ENCODE assay signal across 12 cellular contexts in the genomic region with DNA sequence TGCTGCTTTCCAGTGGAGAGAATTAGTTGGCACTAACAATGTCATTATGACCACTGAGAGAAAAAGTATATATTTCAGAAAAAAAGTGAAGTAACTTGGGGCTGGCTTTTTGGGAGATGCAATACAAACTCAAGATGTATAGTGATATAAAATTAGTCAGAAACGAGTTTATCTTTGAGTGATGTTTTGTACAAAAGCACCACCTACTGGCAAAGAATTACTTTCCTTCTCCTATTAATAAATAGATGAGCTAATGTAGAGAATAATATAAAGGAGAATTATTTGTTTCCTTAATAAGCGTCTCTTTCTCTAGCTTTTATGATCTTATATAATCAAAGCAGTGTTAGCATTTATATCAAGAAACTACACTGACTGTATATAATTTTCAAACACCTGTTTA.
DNase-seq lines count a peak whose midpoint lies in the region; ATAC-seq, FAIRE-seq and TF ChIP-seq lines count a peak whose summit lies in the region.
"Had no signal": no experiment of that assay in that cellular context is flagged by ENCODE, and none has a peak within 500 bp of the region (broad histone marks: within the 10 kb centered on the region; RNA-seq: fewer than 3 reads in every experiment).

No MANE protein-coding gene starts in this region.

- no peak for TF ChIP-seq RAD21 in HepG2 (CRISPR knock-in tag; IDR thresholded peaks at IDR 0.05)

- H3K27ac ChIP-seq in HepG2 (ENCODE audit: extremely low read length, insufficient read depth, low read length): no peak overlapping the region
- H3K27ac ChIP-seq in upper lobe of left lung: no peak overlapping the region

- H3K27me3 Mint-ChIP-seq in HFFc6 (ENCODE audit: insufficient read depth): no peaks in the 10 kb centered on the region
- peaks cover 29% of the 10 kb centered on the region for H3K27me3 Mint-ChIP-seq in activated T-cell treated with anti-CD3 and anti-CD28 coated beads, Interleukin-2, amount 50 U/mL, for 72 hours (ENCODE audit: low read depth)

- no TSS peak for BruUV-seq in HepG2 (replicated peaks; lab: Mats Ljungman, UMichigan)

- H3K9me3 ChIP-seq in BE2C (no peaks in the 10 kb centered on the region), HepG2 (ENCODE audit: low read length) (no peaks in the 10 kb centered on the region), upper lobe of left lung (no peaks in the 10 kb centered on the region)

- no peak for ATAC-seq in HepG2
- ATAC-seq in upper lobe of left lung (ENCODE audit: low FRiP score in 2 of 2): no peak
- no peak for ATAC-seq in activated T-cell treated with anti-CD3 and anti-CD28 coated beads, Interleukin-2, amount 50 U/mL, for 72 hours (replicated peaks in 1 of 2)

- H3K4me3 ChIP-seq in BE2C (ENCODE audit: low read depth, low read length): no peak overlapping the region
- no peak overlapping the region for H3K4me3 ChIP-seq in HepG2 (replicated peaks in 1 of 3; ENCODE audit: insufficient read depth in 1 of 3, low read depth in 2 of 3, low read length in 3 of 3)
- H3K4me3 ChIP-seq in upper lobe of left lung: no peak overlapping the region

- H3K36me3 Mint-ChIP-seq in HFFc6 (ENCODE audit: low read depth): no peaks in the 10 kb centered on the region
- no peaks in the 10 kb centered on the region for H3K36me3 Mint-ChIP-seq in activated T-cell treated with anti-CD3 and anti-CD28 coated beads, Interleukin-2, amount 50 U/mL, for 72 hours (ENCODE audit: insufficient read depth in 2 of 2)
- H3K36me3 Mint-ChIP-seq: activated naive CD8-positive, alpha-beta T cell treated with anti-CD3 and anti-CD28 coated beads, Interleukin-2, amount 10 ng/mL, durations not matched to agents 7 days and 5 days had no signal

- intact Hi-C loops in HepG2 (cut with micrococcal nuclease; ENCODE audit: unreplicated experiment): loop anchor here (1.0 kb wide), 1 partner anchor 943 kb away; no protein-coding TSS in a partner anchor

- FAIRE-seq in HepG2 (lab: Jason Lieb, UNC): no peak

- H3K27me3 ChIP-seq in BE2C: peaks cover 45% of the 10 kb centered on the region
- H3K27me3 ChIP-seq in HepG2 (ENCODE audit: control insufficient read depth in 1 of 2, insufficient read depth in 2 of 2, low read length in 2 of 2): 0 out of 5 replicates have a peak, but pooled peaks cover 0 to 6% of the 10 kb centered on the region in 2 experiments
- no peaks in the 10 kb centered on the region for H3K27me3 ChIP-seq in upper lobe of left lung

- H3K27ac Mint-ChIP-seq in HFFc6: no peak overlapping the region
- H3K27ac Mint-ChIP-seq in activated T-cell treated with anti-CD3 and anti-CD28 coated beads, Interleukin-2, amount 50 U/mL, for 72 hours: no peak overlapping the region
- H3K27ac Mint-ChIP-seq: activated naive CD8-positive, alpha-beta T cell treated with anti-CD3 and anti-CD28 coated beads, Interleukin-2, amount 10 ng/mL, durations not matched to agents 7 days and 5 days had no signal

- in situ Hi-C loops in HepG2 (cut with HindIII; ENCODE audit: extremely low pct_ligation_motif_present, low pct_unique_long_range_greater_than_20kb): loop anchor here (10.0 kb wide), 1 partner anchor 1461 kb away; no protein-coding TSS in a partner anchor

- H3K9me3 Mint-ChIP-seq in HFFc6: no peaks in the 10 kb centered on the region
- no peaks in the 10 kb centered on the region for H3K9me3 Mint-ChIP-seq in activated T-cell treated with anti-CD3 and anti-CD28 coated beads, Interleukin-2, amount 50 U/mL, for 72 hours
- H3K9me3 Mint-ChIP-seq: activated naive CD8-positive, alpha-beta T cell treated with anti-CD3 and anti-CD28 coated beads, Interleukin-2, amount 10 ng/mL, durations not matched to agents 7 days and 5 days had no signal

- H2AFZ ChIP-seq in HepG2 (ENCODE audit: low read length): no peak overlapping the region

- no peak overlapping the region for H3K4me3 Mint-ChIP-seq in HFFc6
- H3K4me3 Mint-ChIP-seq in activated T-cell treated with anti-CD3 and anti-CD28 coated beads, Interleukin-2, amount 50 U/mL, for 72 hours: no peak overlapping the region
- H3K4me3 Mint-ChIP-seq: activated naive CD8-positive, alpha-beta T cell treated with anti-CD3 and anti-CD28 coated beads, Interleukin-2, amount 10 ng/mL, durations not matched to agents 7 days and 5 days had no signal

- POLR2A ChIA-PET in HepG2 (lab: Yijun Ruan, JAX): no interaction called here

- TF ChIP-seq POLR2A in HepG2 (IDR thresholded peaks at IDR 0.05; ENCODE audit: insufficient read depth in 1 of 2, low read depth in 2 of 2, low read length in 2 of 2): no peak
- TF ChIP-seq POLR2A in upper lobe of left lung (IDR thresholded peaks at IDR 0.05): no peak

- H3K9ac ChIP-seq in HepG2 (ENCODE audit: insufficient read depth, low read depth, low read length): no peak overlapping the region

- CTCF ChIA-PET in HepG2 (lab: Yijun Ruan, JAX; ENCODE audit: low intra/inter-chr PET ratio, low total read pairs): interaction anchor here (1.0 kb wide), 1 partner anchor 943 kb away, joined by 6 read pairs; no protein-coding TSS in a partner anchor

- H3K4me1 ChIP-seq in BE2C: no peaks in the 10 kb centered on the region
- no peaks in the 10 kb centered on the region for H3K4me1 ChIP-seq in HepG2 (ENCODE audit: insufficient read depth, low read length)
- H3K4me1 ChIP-seq in upper lobe of left lung: no peaks in the 10 kb centered on the region

- H3K79me2 ChIP-seq in HepG2 (ENCODE audit: insufficient read depth, low read length): no peaks in the 10 kb centered on the region

- peak; percentile 29; the same call in 1 of the 2 replicates for TF ChIP-seq CTCF in BE2C (IDR thresholded peaks at IDR 0.05; ENCODE audit: low read depth, low read length)
- TF ChIP-seq CTCF in HFFc6 (IDR thresholded peaks at IDR 0.05): peak; percentile 77
- TF ChIP-seq CTCF in HepG2 (CRISPR knock-in tag; IDR thresholded peaks at IDR 0.05): no peak
- TF ChIP-seq CTCF in upper lobe of left lung (IDR thresholded peaks at IDR 0.05): peak in 1 of 6 experiments; percentile 7

- H3K4me1 Mint-ChIP-seq in HFFc6 (ENCODE audit: low read depth): no peaks in the 10 kb centered on the region
- H3K4me1 Mint-ChIP-seq in activated T-cell treated with anti-CD3 and anti-CD28 coated beads, Interleukin-2, amount 50 U/mL, for 72 hours (ENCODE audit: low read depth): no peaks in the 10 kb centered on the region
- H3K4me1 Mint-ChIP-seq: activated naive CD8-positive, alpha-beta T cell treated with anti-CD3 and anti-CD28 coated beads, Interleukin-2, amount 10 ng/mL, durations not matched to agents 7 days and 5 days had no signal

- WGBS in HepG2 (ENCODE audit: low lambda C conversion rate): 0% methylated on average over 2 of the region's 2 CpGs
- WGBS in upper lobe of left lung, 2 donors: 49 to 57% methylated on average over 2 of the region's 2 CpGs

- no peak overlapping the region for H3K4me2 ChIP-seq in HepG2 (ENCODE audit: low read depth, low read length)

- no peaks in the 10 kb centered on the region for H4K20me1 ChIP-seq in HepG2 (ENCODE audit: insufficient read depth, low read length)

- no peaks in the 10 kb centered on the region for H3K36me3 ChIP-seq in BE2C
- H3K36me3 ChIP-seq in HepG2 (replicated peaks in 1 of 2; ENCODE audit: control insufficient read depth in 1 of 2, insufficient read depth in 2 of 2, low read length in 2 of 2): no peaks in the 10 kb centered on the region
- H3K36me3 ChIP-seq in upper lobe of left lung: peaks cover 0 to 84% (median 29%) of the 10 kb centered on the region in 4 donors

- TF ChIP-seq EP300 in HepG2 (IDR thresholded peaks at IDR 0.05; ENCODE audit: low read depth in 2 of 2, low read length in 2 of 2) (no peak), HepG2 (CRISPR knock-in tag; IDR thresholded peaks at IDR 0.05; ENCODE audit: borderline replicate concordance) (no peak), upper lobe of left lung (IDR thresholded peaks at IDR 0.05) (no peak)

- DNase-seq in BE2C (no peak), HFFc6 (peak; percentile 10), astrocyte of the hippocampus (ENCODE audit: low read depth, low spot score) (peak; percentile 54), HepG2 (ENCODE audit: low spot score) (no peak), T1000 (lab: John Stamatoyannopoulos, UW) (no peak), upper lobe of left lung (no peak), DMS114 treated with DMSO at 0.1 percent for 48 hours (lab: John Stamatoyannopoulos, UW; ENCODE audit: unreplicated experiment) (no peak)
- no peak for DNase-seq in activated T-cell treated with anti-CD3 and anti-CD28 coated beads, Interleukin-2, amount 50 U/mL, for 72 hours
- DNase-seq: activated CD4-positive, CD25-positive, alpha-beta regulatory T cell; activated naive CD8-positive, alpha-beta T cell treated with anti-CD3 and anti-CD28 coated beads, Interleukin-2, amount 10 ng/mL, durations not matched to agents 7 days and 5 days; GF-D8; occipital lobe had no signal

TF ChIP-seq in HepG2, 621 proteins besides CTCF, POLR2A, EP300 and RAD21:
- TF ChIP-seq GATAD2A (CRISPR knock-in tag; IDR thresholded peaks at IDR 0.05) (no peak), STAG1 (CRISPR knock-in tag; IDR thresholded peaks at IDR 0.05) (peak; percentile 29; the same call in 1 of the 2 replicates)

Comparison
In these comparisons a context has a peak if more than half of its experiments do, and no peak if none do; other contexts are left out.
1. DNase-seq: peak in HFFc6 (single experiment) and astrocyte of the hippocampus (single experiment); none in BE2C (single experiment), HepG2 (single experiment), T1000 (single experiment), upper lobe of left lung (0 of 2), activated T-cell treated with anti-CD3 and anti-CD28 coated beads, Interleukin-2, amount 50 U/mL, for 72 hours (0 of 2) and DMS114 treated with DMSO at 0.1 percent for 48 hours (single experiment).